ENCODE assay signal across 8 cellular contexts in genomic region chr6:131807321-131807643, GRCh38. TPM values are rescaled to one million over a fixed set of nuclear protein-coding genes. Genes with fewer than 3 reads are reported as not detected.
DNase-seq lines count a peak whose midpoint lies in the region; ATAC-seq and TF ChIP-seq lines count a peak whose summit lies in the region.

No MANE protein-coding gene starts in this region.

- H3K9me3 ChIP-seq in DOHH2 (ENCODE audit: control insufficient read depth, insufficient read depth, low read length) (no peaks in the 10 kb centered on the region), PC-3 (ENCODE audit: low read length) (no peaks in the 10 kb centered on the region), parathyroid adenoma (ENCODE audit: control insufficient read depth, low read length) (no peaks in the 10 kb centered on the region)

- H3F3A ChIP-seq in DOHH2 (ENCODE audit: control insufficient read depth, insufficient read depth) = peaks cover 3% of the 10 kb centered on the region
- no peaks in the 10 kb centered on the region for H3F3A ChIP-seq in PC-3 (ENCODE audit: low read length, unreplicated experiment)

- H3K9ac ChIP-seq in PC-3 (ENCODE audit: low read length) (peak overlapping the region; percentile 62), parathyroid adenoma (peak overlapping the region; percentile 42)

- TF ChIP-seq CTCF in DOHH2 (IDR thresholded peaks at IDR 0.05; ENCODE audit: low read depth, low read length, poor library complexity, severe bottlenecking) = no peak
- 0 out of 2 replicates have a peak, but pooled peaks have one; percentile 34 for TF ChIP-seq CTCF in PC-3 (conservative IDR thresholded peaks at IDR 0.05; ENCODE audit: low read depth, low read length)
- no peak for TF ChIP-seq CTCF in epithelial cell of proximal tubule (conservative IDR thresholded peaks at IDR 0.05; ENCODE audit: low read depth, low read length)
- no peak for TF ChIP-seq CTCF in parathyroid adenoma (IDR thresholded peaks at IDR 0.05)

- BruUV-seq in PC-3 (replicated peaks; lab: Mats Ljungman, UMichigan) = no TSS peak

- H3K4me1 ChIP-seq in DOHH2 (ENCODE audit: control insufficient read depth, low read length) (peaks cover 23% of the 10 kb centered on the region), PC-3 (ENCODE audit: insufficient read depth, low read length) (0 out of 2 replicates have a peak, but pooled peaks cover 5% of the 10 kb centered on the region), parathyroid adenoma (peaks cover 7% of the 10 kb centered on the region)

- H3K27me3 ChIP-seq in DOHH2 (ENCODE audit: control insufficient read depth, low read length) (no peaks in the 10 kb centered on the region), PC-3 (ENCODE audit: low read length) (no peaks in the 10 kb centered on the region), parathyroid adenoma (ENCODE audit: control insufficient read depth, insufficient read depth, low read length) (no peaks in the 10 kb centered on the region)

- ATAC-seq in PC-3 (no peak; the same call in 1 of the 2 replicates), HG02840 (IDR thresholded peaks at IDR 0.05; ENCODE audit: low FRiP score, unreplicated experiment) (no peak), GM21619 (IDR thresholded peaks at IDR 0.05; ENCODE audit: unreplicated experiment) (no peak)

- intact Hi-C loops in PC-3 (cut with micrococcal nuclease) = no loop called here

- H2AFZ ChIP-seq in PC-3 (ENCODE audit: low read length) (peak overlapping the region; percentile 96), parathyroid adenoma (peak overlapping the region; percentile 90)

- H3K4me2 ChIP-seq in DOHH2 (ENCODE audit: low read length) = peak overlapping the region; percentile 82
- peak overlapping the region; percentile 96 for H3K4me2 ChIP-seq in PC-3 (ENCODE audit: low read length)
- H3K4me2 ChIP-seq in parathyroid adenoma (ENCODE audit: low read length) = peak overlapping the region; percentile 96

- no peaks in the 10 kb centered on the region for H3K36me3 ChIP-seq in DOHH2 (ENCODE audit: control insufficient read depth, low read length)
- H3K36me3 ChIP-seq in PC-3 (ENCODE audit: low read depth, low read length) = no peaks in the 10 kb centered on the region
- no peaks in the 10 kb centered on the region for H3K36me3 ChIP-seq in parathyroid adenoma (ENCODE audit: control insufficient read depth, insufficient read depth, low read length)

- H3K4me3 ChIP-seq in DOHH2 (ENCODE audit: low read length) (peak overlapping the region; percentile 85), PC-3 (ENCODE audit: low read length) (peak overlapping the region; percentile 72), epithelial cell of proximal tubule (ENCODE audit: low read depth, low read length) (peak overlapping the region; percentile 61), parathyroid adenoma (ENCODE audit: low read depth, low read length) (peak overlapping the region; percentile 76)

- POLR2A ChIA-PET in PC-3 (lab: Charles Lee; ENCODE audit: unreplicated experiment) = interaction anchor here (0.6 kb wide), 1 partner anchor 103 kb away, joined by 5 read pairs; no protein-coding TSS in a partner anchor

- CTCF ChIA-PET in PC-3 (lab: Charles Lee) = no interaction called here

- no peaks in the 10 kb centered on the region for H4K20me1 ChIP-seq in DOHH2 (ENCODE audit: control insufficient read depth, insufficient read depth, low read depth, low read length)
- no peaks in the 10 kb centered on the region for H4K20me1 ChIP-seq in PC-3 (ENCODE audit: low read length)

- DNase-seq in PC-3 (no peak), epithelial cell of proximal tubule (ENCODE audit: low read depth) (no peak), NCI-H345 (lab: John Stamatoyannopoulos, UW) (no peak), cortex of kidney (lab: John Stamatoyannopoulos, UW) (no peak)

- H3K27ac ChIP-seq in DOHH2 (ENCODE audit: low read depth, low read length) = peak overlapping the region; percentile 22; the same call in 1 of the 2 replicates
- H3K27ac ChIP-seq in PC-3 (ENCODE audit: low read length) = no peak overlapping the region; the same call in 1 of the 2 replicates
- H3K27ac ChIP-seq in parathyroid adenoma = peak overlapping the region; percentile 90

- no peaks in the 10 kb centered on the region for H3K79me2 ChIP-seq in DOHH2 (ENCODE audit: control insufficient read depth, low read length)
- H3K79me2 ChIP-seq in PC-3 (ENCODE audit: low read length) = no peaks in the 10 kb centered on the region
- H3K79me2 ChIP-seq in parathyroid adenoma = peaks cover 12% of the 10 kb centered on the region

- H3K9me2 ChIP-seq in DOHH2 (replicated peaks; ENCODE audit: control insufficient read depth, low read length) (no peaks in the 10 kb centered on the region), PC-3 (replicated peaks; ENCODE audit: low read length) (no peaks in the 10 kb centered on the region)

RNA-seq across cellular contexts. Expression of gene ENPP1, which starts 0.5 kb away (rescaled TPM):
- total RNA-seq in PC-3 (2014; rRNA removed) (4.4 and 5.1 TPM in 2 replicates), epithelial cell of proximal tubule (2.2 and 3.5 TPM in 2 replicates)
